ENCODE assay signal across 18 cellular contexts in genomic region chr16:3295783-3296182, GRCh38. TPM values are rescaled to one million over a fixed set of nuclear protein-coding genes. Genes with fewer than 3 reads are reported as not detected.
DNase-seq lines count a peak whose midpoint lies in the region; ATAC-seq, FAIRE-seq and TF ChIP-seq lines count a peak whose summit lies in the region.
"Had no signal": no experiment of that assay in that cellular context is flagged by ENCODE, and none has a peak within 500 bp of the region (broad histone marks: within the 10 kb centered on the region; RNA-seq: fewer than 3 reads in every experiment).

No MANE protein-coding gene starts in this region.

- ATAC-seq in HepG2 = peak; percentile 23; the same call in 1 of the 3 replicates
- ATAC-seq: GM12878 had no signal

- no peak for DNase-seq in activated CD4-positive, alpha-beta T cell treated with anti-CD3 and anti-CD28 coated beads, Interleukin-2, amount 10 ng/mL, durations not matched to agents 7 days and 5 days
- no peak for DNase-seq in activated CD4-positive, alpha-beta T cell treated with anti-CD3 and anti-CD28 coated beads for 1 hour
- DNase-seq in H7 = peak; percentile 59
- DNase-seq in HepG2 (ENCODE audit: low spot score) = no peak
- no peak for DNase-seq in GM19240 (ENCODE audit: insufficient read length, low spot score)
- DNase-seq in coronary artery (ENCODE audit: low spot score) = no peak
- DNase-seq in T-helper 9 cell = no peak
- DNase-seq: DMS79, GOT3 had no signal

- BruUV-seq in HepG2 (replicated peaks; lab: Mats Ljungman, UMichigan) = no TSS peak

- POLR2A ChIA-PET in activated CD4-positive, alpha-beta T cell treated with anti-CD3 and anti-CD28 coated beads, Interleukin-2, amount 10 ng/mL, durations not matched to agents 7 days and 5 days (lab: Charles Lee) = no interaction called here
- POLR2A ChIA-PET in HepG2 (lab: Yijun Ruan, JAX) = interaction anchor here (0.8 kb wide), 1 partner anchor 13 kb away, joined by 3 read pairs; the partner anchor contains the start of gene ZNF263

- H3K9me3 ChIP-seq in HepG2 (ENCODE audit: low read length) = no peaks in the 10 kb centered on the region

- CTCF ChIA-PET in activated CD4-positive, alpha-beta T cell treated with anti-CD3 and anti-CD28 coated beads, Interleukin-2, amount 10 ng/mL, durations not matched to agents 7 days and 5 days (lab: Charles Lee) = interaction anchor here (1.3 kb wide), 1 partner anchor 70 kb away, joined by 3 read pairs; no protein-coding TSS in a partner anchor
- CTCF ChIA-PET in HepG2 (lab: Yijun Ruan, JAX; ENCODE audit: low intra/inter-chr PET ratio, low total read pairs) = no interaction called here

- H3K36me3 ChIP-seq in H7 (replicated peaks; ENCODE audit: control insufficient read depth, insufficient read depth, low read length) (peaks cover 6% of the 10 kb centered on the region), HepG2 (replicated peaks in 1 of 2; ENCODE audit: control insufficient read depth in 1 of 2, insufficient read depth in 2 of 2, low read length in 2 of 2) (peaks cover 8 to 22% of the 10 kb centered on the region in 2 experiments)

- TF ChIP-seq CTCF in HepG2 (CRISPR knock-in tag; IDR thresholded peaks at IDR 0.05) (no peak), coronary artery (IDR thresholded peaks at IDR 0.05) (no peak)

- peaks cover 71% of the 10 kb centered on the region for H3K9me3 Mint-ChIP-seq in activated CD4-positive, alpha-beta T cell treated with anti-CD3 and anti-CD28 coated beads, Interleukin-2, amount 10 ng/mL, durations not matched to agents 7 days and 5 days

- intact Hi-C loops in HepG2 (cut with micrococcal nuclease; ENCODE audit: unreplicated experiment) = no loop called here

- no peak overlapping the region for H3K4me3 Mint-ChIP-seq in activated CD4-positive, alpha-beta T cell treated with anti-CD3 and anti-CD28 coated beads, Interleukin-2, amount 10 ng/mL, durations not matched to agents 7 days and 5 days

- H3K4me1 Mint-ChIP-seq in activated CD4-positive, alpha-beta T cell treated with anti-CD3 and anti-CD28 coated beads, Interleukin-2, amount 10 ng/mL, durations not matched to agents 7 days and 5 days = no peaks in the 10 kb centered on the region

- 96% methylated on average over 10 of the region's 13 CpGs for WGBS in HepG2 (ENCODE audit: low lambda C conversion rate)

- no peak overlapping the region for H3K4me2 ChIP-seq in HepG2 (ENCODE audit: low read depth, low read length)
- H3K4me2 ChIP-seq: BLaER1 had no signal

- H3K4me3 ChIP-seq in H7 (ENCODE audit: insufficient read depth, low read depth, low read length) = no peak overlapping the region
- H3K4me3 ChIP-seq in HepG2 (replicated peaks in 1 of 3; ENCODE audit: insufficient read depth in 1 of 3, low read depth in 2 of 3, low read length in 3 of 3) = no peak overlapping the region
- no peak overlapping the region for H3K4me3 ChIP-seq in coronary artery
- H3K4me3 ChIP-seq: GM12878, HAP-1 had no signal

- TF ChIP-seq EP300 in HepG2 (IDR thresholded peaks at IDR 0.05; ENCODE audit: low read depth in 2 of 2, low read length in 2 of 2) (no peak), HepG2 (CRISPR knock-in tag; IDR thresholded peaks at IDR 0.05; ENCODE audit: borderline replicate concordance) (no peak)

- no peak for TF ChIP-seq POLR2A in HepG2 (IDR thresholded peaks at IDR 0.05; ENCODE audit: insufficient read depth in 1 of 2, low read depth in 2 of 2, low read length in 2 of 2)

- no peaks in the 10 kb centered on the region for H3K27me3 Mint-ChIP-seq in activated CD4-positive, alpha-beta T cell treated with anti-CD3 and anti-CD28 coated beads, Interleukin-2, amount 10 ng/mL, durations not matched to agents 7 days and 5 days

- H3K9ac ChIP-seq in HepG2 (ENCODE audit: insufficient read depth, low read depth, low read length) = no peak overlapping the region
- H3K9ac ChIP-seq: BLaER1 had no signal

- FAIRE-seq in HepG2 (lab: Jason Lieb, UNC) = no peak
- FAIRE-seq: GM12878, GM18507, HTR-8/SVneo had no signal

- peak overlapping the region; percentile 57 for H3K27ac Mint-ChIP-seq in activated CD4-positive, alpha-beta T cell treated with anti-CD3 and anti-CD28 coated beads, Interleukin-2, amount 10 ng/mL, durations not matched to agents 7 days and 5 days

- no peaks in the 10 kb centered on the region for H3K27me3 ChIP-seq in H7 (ENCODE audit: control insufficient read depth, insufficient read depth, low read length)
- no peaks in the 10 kb centered on the region for H3K27me3 ChIP-seq in HepG2 (ENCODE audit: control insufficient read depth in 1 of 2, insufficient read depth in 2 of 2, low read length in 2 of 2)
- H3K27me3 ChIP-seq: BLaER1 had no signal

- H3K4me1 ChIP-seq in HepG2 (ENCODE audit: insufficient read depth, low read length) = peaks cover 7% of the 10 kb centered on the region
- H3K4me1 ChIP-seq: BLaER1, HAP-1 had no signal

- H2AFZ ChIP-seq in HepG2 (ENCODE audit: low read length) = no peak overlapping the region

- peaks cover 14% of the 10 kb centered on the region for H3K79me2 ChIP-seq in HepG2 (ENCODE audit: insufficient read depth, low read length)

- in situ Hi-C loops in HepG2 (cut with HindIII; ENCODE audit: extremely low pct_ligation_motif_present, low pct_unique_long_range_greater_than_20kb) = no loop called here

- H4K20me1 ChIP-seq in HepG2 (ENCODE audit: insufficient read depth, low read length) = no peaks in the 10 kb centered on the region

- no peak for TF ChIP-seq RAD21 in HepG2 (CRISPR knock-in tag; IDR thresholded peaks at IDR 0.05)

- peaks cover 71% of the 10 kb centered on the region for H3K36me3 Mint-ChIP-seq in activated CD4-positive, alpha-beta T cell treated with anti-CD3 and anti-CD28 coated beads, Interleukin-2, amount 10 ng/mL, durations not matched to agents 7 days and 5 days (ENCODE audit: low read depth)

- no peak overlapping the region for H3K27ac ChIP-seq in HepG2 (ENCODE audit: extremely low read length, insufficient read depth, low read length)
- H3K27ac ChIP-seq in temporal lobe (ENCODE audit: low read depth, low read length) = peak overlapping the region; percentile 27
- no peak overlapping the region for H3K27ac ChIP-seq in coronary artery
- H3K27ac ChIP-seq: 22Rv1, BLaER1 had no signal

RNA-seq across cellular contexts. Expression of gene TIGD7, which starts 9.4 kb away (rescaled TPM):
- total RNA-seq in activated CD4-positive, alpha-beta T cell treated with anti-CD3 and anti-CD28 coated beads, Interleukin-2, amount 10 ng/mL, durations not matched to agents 7 days and 5 days = 1 to 10 TPM; 3.6 to 5.1 TPM
- total RNA-seq in H7 (2014; rRNA removed; shearing (Covaris generic)) = 2.1 and 5.5 TPM in 2 replicates
- not detected in 2 replicates for total RNA-seq in HepG2 (2016; rRNA removed; fragmentation: Illumina TruSeq; extraction: Trizol)
- not detected in 2 replicates for total RNA-seq in HepG2 (2016; cell fraction: cytosol; rRNA removed; fragmentation: Illumina TruSeq; extraction: Trizol; ENCODE audit: low read depth)
- not detected in 2 replicates for total RNA-seq in HepG2 (2016; cell fraction: insoluble cytoplasmic fraction; rRNA removed; fragmentation: Illumina TruSeq; extraction: Trizol)
- total RNA-seq in HepG2 (2016; cell fraction: membrane; rRNA removed; fragmentation: Illumina TruSeq; extraction: Trizol) = not detected in 2 replicates
- total RNA-seq in HepG2 (2016; cell fraction: nucleus; rRNA removed; fragmentation: Illumina TruSeq; extraction: Trizol) = not detected in 2 replicates
- polyA plus RNA-seq in HepG2 (2011; rRNA removed) = not detected in 2 replicates
- not detected in 2 replicates for polyA plus RNA-seq in HepG2 (2011; cell fraction: cytosol; rRNA removed)
- not detected in 2 replicates for polyA plus RNA-seq in HepG2 (2011; cell fraction: nucleus; rRNA removed)
- 0.63 and 0.88 TPM in 2 replicates for polyA plus RNA-seq in HepG2 (2012)
- polyA plus RNA-seq in HepG2 (2016; cell fraction: cytosol; fragmentation: Illumina TruSeq; extraction: Trizol; ENCODE audit: low read depth) = not detected in 2 replicates
- not detected in 2 replicates for polyA plus RNA-seq in HepG2 (2016; cell fraction: insoluble cytoplasmic fraction; fragmentation: Illumina TruSeq; extraction: Trizol; ENCODE audit: low read depth)
- not detected in 2 replicates for polyA plus RNA-seq in HepG2 (2016; cell fraction: membrane; fragmentation: Illumina TruSeq; extraction: Trizol; ENCODE audit: low read depth)
- not detected in 2 replicates for polyA plus RNA-seq in HepG2 (2016; cell fraction: nucleus; fragmentation: Illumina TruSeq; extraction: Trizol; ENCODE audit: insufficient read depth, low read depth)
- 0.08 and 2.2 TPM in 2 replicates for polyA minus RNA-seq in HepG2 (2011; rRNA and poly(A)+ RNA removed; ENCODE audit: low replicate concordance)
- not detected in 2 replicates for polyA minus RNA-seq in HepG2 (2011; cell fraction: cytosol; rRNA and poly(A)+ RNA removed)
- polyA minus RNA-seq in HepG2 (2011; cell fraction: nucleus; rRNA and poly(A)+ RNA removed) = not detected in 2 replicates
- 21.4 TPM for total RNA-seq in temporal lobe

RNA-seq across cellular contexts. Expression of gene ZNF75A, which starts 9.5 kb away (rescaled TPM):
- total RNA-seq in activated CD4-positive, alpha-beta T cell treated with anti-CD3 and anti-CD28 coated beads, Interleukin-2, amount 10 ng/mL, durations not matched to agents 7 days and 5 days = 10 to 100 TPM; 42.7 to 43.8 TPM
- 12.1 and 14.9 TPM in 2 replicates for total RNA-seq in H7 (2014; rRNA removed; shearing (Covaris generic))
- total RNA-seq in HepG2 (2016; rRNA removed; fragmentation: Illumina TruSeq; extraction: Trizol) = 1.3 and 2.1 TPM in 2 replicates
- total RNA-seq in HepG2 (2016; cell fraction: cytosol; rRNA removed; fragmentation: Illumina TruSeq; extraction: Trizol; ENCODE audit: low read depth) = 1.1 TPM in 2 replicates
- total RNA-seq in HepG2 (2016; cell fraction: insoluble cytoplasmic fraction; rRNA removed; fragmentation: Illumina TruSeq; extraction: Trizol) = 1.2 and 2.0 TPM in 2 replicates
- 0.31 and 0.77 TPM in 2 replicates for total RNA-seq in HepG2 (2016; cell fraction: membrane; rRNA removed; fragmentation: Illumina TruSeq; extraction: Trizol)
- total RNA-seq in HepG2 (2016; cell fraction: nucleus; rRNA removed; fragmentation: Illumina TruSeq; extraction: Trizol) = 4.0 and 4.9 TPM in 2 replicates
- polyA plus RNA-seq in HepG2 (2011; rRNA removed) = 1.4 and 2.0 TPM in 2 replicates
- 0.43 and 0.59 TPM in 2 replicates for polyA plus RNA-seq in HepG2 (2011; cell fraction: cytosol; rRNA removed)
- 3.0 and 4.0 TPM in 2 replicates for polyA plus RNA-seq in HepG2 (2011; cell fraction: nucleus; rRNA removed)
- 2.2 and 2.8 TPM in 2 replicates for polyA plus RNA-seq in HepG2 (2012)
- 0.19 and 0.28 TPM in 2 replicates for polyA plus RNA-seq in HepG2 (2016; cell fraction: cytosol; fragmentation: Illumina TruSeq; extraction: Trizol; ENCODE audit: low read depth)
- polyA plus RNA-seq in HepG2 (2016; cell fraction: insoluble cytoplasmic fraction; fragmentation: Illumina TruSeq; extraction: Trizol; ENCODE audit: low read depth) = 0.53 and 0.94 TPM in 2 replicates
- polyA plus RNA-seq in HepG2 (2016; cell fraction: membrane; fragmentation: Illumina TruSeq; extraction: Trizol; ENCODE audit: low read depth) = 0.18 and 0.56 TPM in 2 replicates
- polyA plus RNA-seq in HepG2 (2016; cell fraction: nucleus; fragmentation: Illumina TruSeq; extraction: Trizol; ENCODE audit: insufficient read depth, low read depth) = 7.5 and 9.8 TPM in 2 replicates
- polyA minus RNA-seq in HepG2 (2011; rRNA and poly(A)+ RNA removed; ENCODE audit: low replicate concordance) = 1.4 and 8.3 TPM in 2 replicates
- polyA minus RNA-seq in HepG2 (2011; cell fraction: cytosol; rRNA and poly(A)+ RNA removed) = 0.40 and 0.70 TPM in 2 replicates
- polyA minus RNA-seq in HepG2 (2011; cell fraction: nucleus; rRNA and poly(A)+ RNA removed) = 8.1 and 9.4 TPM in 2 replicates
- 31.5 TPM for total RNA-seq in temporal lobe

RNA-seq across cellular contexts. Expression of gene ZNF263, which starts 12.5 kb away (rescaled TPM):
- total RNA-seq in activated CD4-positive, alpha-beta T cell treated with anti-CD3 and anti-CD28 coated beads, Interleukin-2, amount 10 ng/mL, durations not matched to agents 7 days and 5 days = 10 to 100 TPM; 25.7 to 25.9 TPM
- total RNA-seq in H7 (2014; rRNA removed; shearing (Covaris generic)) = 32.4 and 47.5 TPM in 2 replicates
- total RNA-seq in HepG2 (2016; rRNA removed; fragmentation: Illumina TruSeq; extraction: Trizol) (40.3 and 41.2 TPM in 2 replicates), temporal lobe (45.5 TPM)
- 5.3 TPM in 2 replicates for total RNA-seq in HepG2 (2016; cell fraction: cytosol; rRNA removed; fragmentation: Illumina TruSeq; extraction: Trizol; ENCODE audit: low read depth)
- total RNA-seq in HepG2 (2016; cell fraction: insoluble cytoplasmic fraction; rRNA removed; fragmentation: Illumina TruSeq; extraction: Trizol) = 37.2 and 40.1 TPM in 2 replicates
- 18.8 and 22.5 TPM in 2 replicates for total RNA-seq in HepG2 (2016; cell fraction: membrane; rRNA removed; fragmentation: Illumina TruSeq; extraction: Trizol)
- 32.1 and 42.1 TPM in 2 replicates for total RNA-seq in HepG2 (2016; cell fraction: nucleus; rRNA removed; fragmentation: Illumina TruSeq; extraction: Trizol)
- 10.2 and 14.7 TPM in 2 replicates for polyA plus RNA-seq in HepG2 (2011; rRNA removed)
- polyA plus RNA-seq in HepG2 (2011; cell fraction: cytosol; rRNA removed) = 11.3 and 11.7 TPM in 2 replicates
- polyA plus RNA-seq in HepG2 (2011; cell fraction: nucleus; rRNA removed) = 31.7 and 37.4 TPM in 2 replicates
- 19.6 and 24.4 TPM in 2 replicates for polyA plus RNA-seq in HepG2 (2012)
- 2.7 TPM in 2 replicates for polyA plus RNA-seq in HepG2 (2016; cell fraction: cytosol; fragmentation: Illumina TruSeq; extraction: Trizol; ENCODE audit: low read depth)
- 30.0 and 30.7 TPM in 2 replicates for polyA plus RNA-seq in HepG2 (2016; cell fraction: insoluble cytoplasmic fraction; fragmentation: Illumina TruSeq; extraction: Trizol; ENCODE audit: low read depth)
- 9.5 and 9.9 TPM in 2 replicates for polyA plus RNA-seq in HepG2 (2016; cell fraction: membrane; fragmentation: Illumina TruSeq; extraction: Trizol; ENCODE audit: low read depth)
- 40.2 and 42.2 TPM in 2 replicates for polyA plus RNA-seq in HepG2 (2016; cell fraction: nucleus; fragmentation: Illumina TruSeq; extraction: Trizol; ENCODE audit: insufficient read depth, low read depth)
- 17.4 and 17.7 TPM in 2 replicates for polyA minus RNA-seq in HepG2 (2011; rRNA and poly(A)+ RNA removed; ENCODE audit: low replicate concordance)
- polyA minus RNA-seq in HepG2 (2011; cell fraction: cytosol; rRNA and poly(A)+ RNA removed) = 10.1 and 13.1 TPM in 2 replicates
- polyA minus RNA-seq in HepG2 (2011; cell fraction: nucleus; rRNA and poly(A)+ RNA removed) = 38.5 and 50.5 TPM in 2 replicates

RNA-seq across cellular contexts. Expression of gene MEFV, which starts 39.4 kb away (rescaled TPM):
- under 1 TPM in 1 of 2 experiments, not detected in 1; 0.10 TPM for total RNA-seq in activated CD4-positive, alpha-beta T cell treated with anti-CD3 and anti-CD28 coated beads, Interleukin-2, amount 10 ng/mL, durations not matched to agents 7 days and 5 days
- total RNA-seq in H7 (2014; rRNA removed; shearing (Covaris generic)) = 0.14 TPM in 1 of 2 replicates, not detected in the other
- total RNA-seq in HepG2 (2016; rRNA removed; fragmentation: Illumina TruSeq; extraction: Trizol) (0.11 TPM in 1 of 2 replicates, not detected in the other), temporal lobe (under 0.01 TPM)
- not detected in 2 replicates for total RNA-seq in HepG2 (2016; cell fraction: cytosol; rRNA removed; fragmentation: Illumina TruSeq; extraction: Trizol; ENCODE audit: low read depth)
- not detected in 2 replicates for total RNA-seq in HepG2 (2016; cell fraction: insoluble cytoplasmic fraction; rRNA removed; fragmentation: Illumina TruSeq; extraction: Trizol)
- total RNA-seq in HepG2 (2016; cell fraction: membrane; rRNA removed; fragmentation: Illumina TruSeq; extraction: Trizol) = not detected in 2 replicates
- not detected in 2 replicates for total RNA-seq in HepG2 (2016; cell fraction: nucleus; rRNA removed; fragmentation: Illumina TruSeq; extraction: Trizol)
- polyA plus RNA-seq in HepG2 (2011; rRNA removed) = 0.07 and 0.22 TPM in 2 replicates
- 0.01 TPM in 1 of 2 replicates, not detected in the other for polyA plus RNA-seq in HepG2 (2011; cell fraction: cytosol; rRNA removed)
- polyA plus RNA-seq in HepG2 (2011; cell fraction: nucleus; rRNA removed) = 0.07 and 0.16 TPM in 2 replicates
- 0.09 TPM in 1 of 2 replicates, not detected in the other for polyA plus RNA-seq in HepG2 (2012)
- not detected in 2 replicates for polyA plus RNA-seq in HepG2 (2016; cell fraction: cytosol; fragmentation: Illumina TruSeq; extraction: Trizol; ENCODE audit: low read depth)
- 0.15 TPM in 1 of 2 replicates, not detected in the other for polyA plus RNA-seq in HepG2 (2016; cell fraction: insoluble cytoplasmic fraction; fragmentation: Illumina TruSeq; extraction: Trizol; ENCODE audit: low read depth)
- polyA plus RNA-seq in HepG2 (2016; cell fraction: membrane; fragmentation: Illumina TruSeq; extraction: Trizol; ENCODE audit: low read depth) = not detected in 2 replicates
- not detected in 2 replicates for polyA plus RNA-seq in HepG2 (2016; cell fraction: nucleus; fragmentation: Illumina TruSeq; extraction: Trizol; ENCODE audit: insufficient read depth, low read depth)
- polyA minus RNA-seq in HepG2 (2011; rRNA and poly(A)+ RNA removed; ENCODE audit: low replicate concordance) = 0.07 and 0.12 TPM in 2 replicates
- polyA minus RNA-seq in HepG2 (2011; cell fraction: cytosol; rRNA and poly(A)+ RNA removed) = not detected in 2 replicates
- not detected in 2 replicates for polyA minus RNA-seq in HepG2 (2011; cell fraction: nucleus; rRNA and poly(A)+ RNA removed)
- total RNA-seq: A673, G401 had no signal

RNA-seq across cellular contexts. Expression of gene OR2C1, which starts 59.9 kb away (rescaled TPM):
- total RNA-seq in activated CD4-positive, alpha-beta T cell treated with anti-CD3 and anti-CD28 coated beads, Interleukin-2, amount 10 ng/mL, durations not matched to agents 7 days and 5 days = not detected
- not detected in 2 replicates for total RNA-seq in H7 (2014; rRNA removed; shearing (Covaris generic))
- total RNA-seq in HepG2 (2016; rRNA removed; fragmentation: Illumina TruSeq; extraction: Trizol) (not detected in 2 replicates), temporal lobe (0.49 TPM)
- total RNA-seq in HepG2 (2016; cell fraction: cytosol; rRNA removed; fragmentation: Illumina TruSeq; extraction: Trizol; ENCODE audit: low read depth) = not detected in 2 replicates
- not detected in 2 replicates for total RNA-seq in HepG2 (2016; cell fraction: insoluble cytoplasmic fraction; rRNA removed; fragmentation: Illumina TruSeq; extraction: Trizol)
- not detected in 2 replicates for total RNA-seq in HepG2 (2016; cell fraction: membrane; rRNA removed; fragmentation: Illumina TruSeq; extraction: Trizol)
- total RNA-seq in HepG2 (2016; cell fraction: nucleus; rRNA removed; fragmentation: Illumina TruSeq; extraction: Trizol) = not detected in 2 replicates
- polyA plus RNA-seq in HepG2 (2011; rRNA removed) = not detected in 2 replicates
- polyA plus RNA-seq in HepG2 (2011; cell fraction: cytosol; rRNA removed) = not detected in 2 replicates
- not detected in 2 replicates for polyA plus RNA-seq in HepG2 (2011; cell fraction: nucleus; rRNA removed)
- not detected in 2 replicates for polyA plus RNA-seq in HepG2 (2012)
- polyA plus RNA-seq in HepG2 (2016; cell fraction: cytosol; fragmentation: Illumina TruSeq; extraction: Trizol; ENCODE audit: low read depth) = not detected in 2 replicates
- not detected in 2 replicates for polyA plus RNA-seq in HepG2 (2016; cell fraction: insoluble cytoplasmic fraction; fragmentation: Illumina TruSeq; extraction: Trizol; ENCODE audit: low read depth)
- not detected in 2 replicates for polyA plus RNA-seq in HepG2 (2016; cell fraction: membrane; fragmentation: Illumina TruSeq; extraction: Trizol; ENCODE audit: low read depth)
- polyA plus RNA-seq in HepG2 (2016; cell fraction: nucleus; fragmentation: Illumina TruSeq; extraction: Trizol; ENCODE audit: insufficient read depth, low read depth) = not detected in 2 replicates
- polyA minus RNA-seq in HepG2 (2011; rRNA and poly(A)+ RNA removed; ENCODE audit: low replicate concordance) = 0.09 TPM in 1 of 2 replicates, not detected in the other
- polyA minus RNA-seq in HepG2 (2011; cell fraction: cytosol; rRNA and poly(A)+ RNA removed) = not detected in 2 replicates
- not detected in 2 replicates for polyA minus RNA-seq in HepG2 (2011; cell fraction: nucleus; rRNA and poly(A)+ RNA removed)
- total RNA-seq: A673, G401 had no signal
